2 cellular contexts compared by ENCODE assay signal in genomic region chr9:112029921-112030444, GRCh38.
TF ChIP-seq lines count a peak whose summit lies in the region.

No MANE protein-coding gene starts in this region.

TF ChIP-seq in GM12878, 131 proteins besides CTCF, POLR2A, EP300 and RAD21 (continued from another document and continues in another):
- TF ChIP-seq POLR2AphosphoS5 (IDR thresholded peaks at IDR 0.05; ENCODE audit: low read length): peak; percentile 42; the same call in 1 of the 2 replicates
- no peak; the same call in 1 of the 2 replicates for TF ChIP-seq HDGF (IDR thresholded peaks at IDR 0.05)
- no peak for TF ChIP-seq IKZF2 (IDR thresholded peaks at IDR 0.05)
- no peak for TF ChIP-seq STAT1 (conservative IDR thresholded peaks at IDR 0.05)
- TF ChIP-seq CBX5 (IDR thresholded peaks at IDR 0.05; ENCODE audit: low read depth): no peak
- TF ChIP-seq FOXK2 (IDR thresholded peaks at IDR 0.05): no peak
- TF ChIP-seq NKRF (conservative IDR thresholded peaks at IDR 0.05): no peak
- TF ChIP-seq CEBPZ (IDR thresholded peaks at IDR 0.05; ENCODE audit: low read depth, low read length): no peak
- TF ChIP-seq RFX5 (IDR thresholded peaks at IDR 0.05; ENCODE audit: low read depth, low read length): no peak
- TF ChIP-seq SIX5 (IDR thresholded peaks at IDR 0.05; ENCODE audit: low read depth, low read length, severe bottlenecking): no peak
- TF ChIP-seq, protein P1, sequence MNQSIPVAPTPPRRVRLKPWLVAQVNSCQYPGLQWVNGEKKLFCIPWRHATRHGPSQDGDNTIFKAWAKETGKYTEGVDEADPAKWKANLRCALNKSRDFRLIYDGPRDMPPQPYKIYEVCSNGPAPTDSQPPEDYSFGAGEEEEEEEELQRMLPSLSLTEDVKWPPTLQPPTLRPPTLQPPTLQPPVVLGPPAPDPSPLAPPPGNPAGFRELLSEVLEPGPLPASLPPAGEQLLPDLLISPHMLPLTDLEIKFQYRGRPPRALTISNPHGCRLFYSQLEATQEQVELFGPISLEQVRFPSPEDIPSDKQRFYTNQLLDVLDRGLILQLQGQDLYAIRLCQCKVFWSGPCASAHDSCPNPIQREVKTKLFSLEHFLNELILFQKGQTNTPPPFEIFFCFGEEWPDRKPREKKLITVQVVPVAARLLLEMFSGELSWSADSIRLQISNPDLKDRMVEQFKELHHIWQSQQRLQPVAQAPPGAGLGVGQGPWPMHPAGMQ (IDR thresholded peaks at IDR 0.05; ENCODE audit: borderline replicate concordance): no peak
- TF ChIP-seq, protein P2, sequence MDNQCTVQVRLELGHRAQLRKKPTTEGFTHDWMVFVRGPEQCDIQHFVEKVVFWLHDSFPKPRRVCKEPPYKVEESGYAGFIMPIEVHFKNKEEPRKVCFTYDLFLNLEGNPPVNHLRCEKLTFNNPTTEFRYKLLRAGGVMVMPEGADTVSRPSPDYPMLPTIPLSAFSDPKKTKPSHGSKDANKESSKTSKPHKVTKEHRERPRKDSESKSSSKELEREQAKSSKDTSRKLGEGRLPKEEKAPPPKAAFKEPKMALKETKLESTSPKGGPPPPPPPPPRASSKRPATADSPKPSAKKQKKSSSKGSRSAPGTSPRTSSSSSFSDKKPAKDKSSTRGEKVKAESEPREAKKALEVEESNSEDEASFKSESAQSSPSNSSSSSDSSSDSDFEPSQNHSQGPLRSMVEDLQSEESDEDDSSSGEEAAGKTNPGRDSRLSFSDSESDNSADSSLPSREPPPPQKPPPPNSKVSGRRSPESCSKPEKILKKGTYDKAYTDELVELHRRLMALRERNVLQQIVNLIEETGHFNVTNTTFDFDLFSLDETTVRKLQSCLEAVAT (IDR thresholded peaks at IDR 0.05): 0 out of 2 replicates have a peak, but pooled peaks have one; percentile 61
- no peak for TF ChIP-seq RCOR1 (conservative IDR thresholded peaks at IDR 0.05; ENCODE audit: low read depth, low read length)
- no peak for TF ChIP-seq CHD4 (IDR thresholded peaks at IDR 0.05)
- TF ChIP-seq EGR1 (IDR thresholded peaks at IDR 0.05; ENCODE audit: borderline replicate concordance in 1 of 2, low read depth in 2 of 2, low read length in 2 of 2): no peak
- TF ChIP-seq CBFB (IDR thresholded peaks at IDR 0.05; ENCODE audit: low read depth): no peak
- no peak for TF ChIP-seq ZNF207 (IDR thresholded peaks at IDR 0.05; ENCODE audit: borderline replicate concordance)
- no peak for TF ChIP-seq ZNF274 (IDR thresholded peaks at IDR 0.05; ENCODE audit: insufficient read depth, insufficient read length)
- no peak for TF ChIP-seq KLF5 (IDR thresholded peaks at IDR 0.05; ENCODE audit: partially characterized antibody)
- TF ChIP-seq TCF12 (IDR thresholded peaks at IDR 0.05; ENCODE audit: low read depth, low read length): no peak
- no peak for TF ChIP-seq PML (IDR thresholded peaks at IDR 0.05; ENCODE audit: low read length)
- TF ChIP-seq DPF2 (IDR thresholded peaks at IDR 0.05): no peak
- no peak for TF ChIP-seq ASH2L (IDR thresholded peaks at IDR 0.05; ENCODE audit: borderline replicate concordance, low read depth)

TF ChIP-seq in liver, 16 proteins besides CTCF, POLR2A, EP300 and RAD21 (continued from another document):
- TF ChIP-seq ZBTB33 (IDR thresholded peaks at IDR 0.05) (no peak), HNF4A (conservative IDR thresholded peaks at IDR 0.05) (peak in 1 of 2 donors; percentile 25), YY1 (IDR thresholded peaks at IDR 0.05) (no peak), REST (IDR thresholded peaks at IDR 0.05) (no peak), NR2F2 (IDR thresholded peaks at IDR 0.05) (peak; percentile 43), ATF3 (IDR thresholded peaks at IDR 0.05) (no peak), GABPA (IDR thresholded peaks at IDR 0.05 in 1 of 2, conservative IDR thresholded peaks at IDR 0.05 in 1 of 2) (no peak), MAX (IDR thresholded peaks at IDR 0.05) (no peak), JUND (IDR thresholded peaks at IDR 0.05) (peak in 1 of 2 donors; percentile 8), HNF4G (IDR thresholded peaks at IDR 0.05) (no peak), RXRA (IDR thresholded peaks at IDR 0.05) (peak in 1 of 2 donors; percentile 33), EGR1 (IDR thresholded peaks at IDR 0.05; ENCODE audit: low read depth in 2 of 2) (no peak), SP1 (IDR thresholded peaks at IDR 0.05) (no peak), FOXA1 (IDR thresholded peaks at IDR 0.05) (no peak), TAF1 (conservative IDR thresholded peaks at IDR 0.05) (no peak)
